17 cellular contexts compared by ENCODE assay signal in genomic region chr11:122261546-122261945, GRCh38.
"Had no signal": no experiment of that assay in that cellular context is flagged by ENCODE, and none has a peak within 500 bp of the region (broad histone marks: within the 10 kb centered on the region; RNA-seq: fewer than 3 reads in every experiment).

No MANE protein-coding gene starts in this region.

- ATAC-seq: effector memory CD8-positive, alpha-beta T cell; mucosa of descending colon; stimulated activated naive CD8-positive, alpha-beta T cell treated with anti-CD3 and anti-CD28 coated beads, Interleukin-15, amount 100 ng/mL, for 72 hours had no signal

- DNase-seq: activated CD4-positive, alpha-beta T cell treated with anti-CD3 and anti-CD28 coated beads, Interleukin-2, amount 50 U/mL, for 4 hours; activated gamma-delta T cell; effector memory CD8-positive, alpha-beta T cell; immature natural killer cell; kidney glomerular epithelial cell; mucosa of descending colon; naive B cell; small intestine; stimulated activated CD4-positive, alpha-beta T cell treated with anti-CD3 and anti-CD28 coated beads, Interleukin-4, amount 100 ng/mL, for 1 hour; stimulated activated naive CD8-positive, alpha-beta T cell treated with anti-CD3 and anti-CD28 coated beads, Interleukin-15, amount 100 ng/mL, for 72 hours; transverse colon; uterus had no signal

- H3K9ac ChIP-seq: neural progenitor cell had no signal

- H3K9me3 ChIP-seq: mucosa of descending colon, right atrium auricular region, suprapubic skin, transverse colon, uterus had no signal

- H3K36me3 ChIP-seq: cardiac muscle cell, neural progenitor cell, right atrium auricular region, suprapubic skin, transverse colon, uterus had no signal

- H3K4me3 ChIP-seq: cardiac muscle cell, mucosa of descending colon, neural progenitor cell, right atrium auricular region, suprapubic skin, transverse colon, uterus had no signal

- H3K27me3 ChIP-seq: cardiac muscle cell, neural progenitor cell, right atrium auricular region, suprapubic skin, transverse colon, uterus had no signal

- H2AFZ ChIP-seq: neural progenitor cell had no signal

- H3K4me1 ChIP-seq: neural progenitor cell, transverse colon, uterus had no signal

- H3K4me2 ChIP-seq: neural progenitor cell had no signal

- H3K27ac ChIP-seq: cardiac muscle cell, epithelial cell of prostate, neural progenitor cell, right atrium auricular region, suprapubic skin, transverse colon, uterus had no signal
